31 cellular contexts compared by ENCODE assay signal in the genomic region with DNA sequence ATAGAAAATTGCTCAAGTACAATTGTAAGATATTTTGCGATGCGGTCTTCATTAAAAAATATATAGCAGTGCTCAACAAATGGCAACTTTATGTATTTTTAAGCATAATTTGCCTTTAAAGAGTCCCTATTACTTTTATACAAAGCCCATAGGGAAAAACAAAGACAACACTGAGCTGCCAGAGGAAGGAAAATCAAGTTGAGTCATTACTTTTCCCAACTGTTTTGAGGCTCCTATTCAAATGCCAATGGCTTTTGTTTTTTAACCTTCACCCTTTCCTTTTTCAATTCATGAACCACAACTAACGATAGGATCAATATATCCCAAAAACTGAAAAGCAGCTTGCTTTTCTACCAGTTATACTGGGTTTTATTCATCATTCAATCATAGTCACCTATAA.
"Had no signal": no experiment of that assay in that cellular context is flagged by ENCODE, and none has a peak within 500 bp of the region (broad histone marks: within the 10 kb centered on the region; RNA-seq: fewer than 3 reads in every experiment).

No MANE protein-coding gene starts in this region.

- H3K9me3 Mint-ChIP-seq: activated CD4-positive, alpha-beta memory T cell treated with anti-CD3 and anti-CD28 coated beads, Interleukin-2, amount 10 ng/mL, durations not matched to agents 7 days and 5 days; activated naive CD8-positive, alpha-beta T cell treated with anti-CD3 and anti-CD28 coated beads, Interleukin-2, amount 10 ng/mL, durations not matched to agents 7 days and 5 days; central memory CD8-positive, alpha-beta T cell had no signal

- H3K36me3 Mint-ChIP-seq: activated naive CD4-positive, alpha-beta T cell treated with anti-CD3 and anti-CD28 coated beads, Interleukin-2, amount 50 U/mL, for 24 hours; activated naive CD8-positive, alpha-beta T cell treated with anti-CD3 and anti-CD28 coated beads, Interleukin-2, amount 10 ng/mL, durations not matched to agents 7 days and 5 days had no signal

- H3K4me3 ChIP-seq: ascending aorta, cardiac muscle cell, Peyer's patch had no signal

- H3K36me3 ChIP-seq: ascending aorta, cardiac muscle cell, Peyer's patch had no signal

- H3K9me3 ChIP-seq: ascending aorta, Peyer's patch had no signal

- H3K4me1 Mint-ChIP-seq: activated CD4-positive, alpha-beta memory T cell treated with anti-CD3 and anti-CD28 coated beads, Interleukin-2, amount 10 ng/mL, durations not matched to agents 7 days and 5 days; activated naive CD4-positive, alpha-beta T cell treated with anti-CD3 and anti-CD28 coated beads, Interleukin-2, amount 50 U/mL, for 24 hours; activated naive CD8-positive, alpha-beta T cell treated with anti-CD3 and anti-CD28 coated beads, Interleukin-2, amount 10 ng/mL, durations not matched to agents 7 days and 5 days; activated T-helper 17 cell treated with anti-CD3 and anti-CD28 coated beads, Interleukin-2, amount 50 U/mL, for 72 hours; central memory CD8-positive, alpha-beta T cell had no signal

- H3K27me3 ChIP-seq: ascending aorta, cardiac muscle cell, Peyer's patch had no signal

- H3K4me1 ChIP-seq: ascending aorta, Peyer's patch had no signal

- H3K27ac Mint-ChIP-seq: activated CD4-positive, alpha-beta memory T cell treated with anti-CD3 and anti-CD28 coated beads, Interleukin-2, amount 10 ng/mL, durations not matched to agents 7 days and 5 days; activated naive CD4-positive, alpha-beta T cell treated with anti-CD3 and anti-CD28 coated beads, Interleukin-2, amount 50 U/mL, for 24 hours; activated naive CD8-positive, alpha-beta T cell treated with anti-CD3 and anti-CD28 coated beads, Interleukin-2, amount 10 ng/mL, durations not matched to agents 7 days and 5 days; activated T-cell treated with anti-CD3 and anti-CD28 coated beads, Interleukin-2, amount 50 U/mL, for 72 hours; activated T-helper 17 cell treated with anti-CD3 and anti-CD28 coated beads, Interleukin-2, amount 50 U/mL, for 72 hours had no signal

- H3K27me3 Mint-ChIP-seq: activated CD4-positive, alpha-beta memory T cell treated with anti-CD3 and anti-CD28 coated beads, Interleukin-2, amount 10 ng/mL, durations not matched to agents 7 days and 5 days; activated naive CD4-positive, alpha-beta T cell treated with anti-CD3 and anti-CD28 coated beads, Interleukin-2, amount 50 U/mL, for 24 hours; activated naive CD8-positive, alpha-beta T cell treated with anti-CD3 and anti-CD28 coated beads, Interleukin-2, amount 10 ng/mL, durations not matched to agents 7 days and 5 days had no signal

- DNase-seq: activated CD4-positive, alpha-beta memory T cell treated with anti-CD3 and anti-CD28 coated beads, Interleukin-2, amount 10 ng/mL, durations not matched to agents 7 days and 5 days; activated CD4-positive, alpha-beta T cell treated with anti-CD3 and anti-CD28 coated beads for 1 hour; activated CD4-positive, alpha-beta T cell treated with anti-CD3 and anti-CD28 coated beads for 48 hours; activated CD4-positive, CD25-positive, alpha-beta regulatory T cell; activated effector memory CD4-positive, alpha-beta T cell treated with anti-CD3 and anti-CD28 coated beads, Interleukin-2, amount 50 U/mL, for 16 hours; activated naive CD4-positive, alpha-beta T cell treated with Interleukin-2 at 50 U/mL for 16 hours; activated naive CD8-positive, alpha-beta T cell treated with anti-CD3 and anti-CD28 coated beads, Interleukin-2, amount 10 ng/mL, durations not matched to agents 7 days and 5 days; activated T-cell treated with anti-CD3 and anti-CD28 coated beads, Interleukin-2, amount 50 U/mL, for 1 hour; activated T-cell treated with anti-CD3 and anti-CD28 coated beads, Interleukin-2, amount 50 U/mL, for 72 hours; amygdala; MM.1S; MV-4-11; NCI-H1092; NCI-H1436 treated with DMSO at 0.1 percent for 48 hours; NCI-H1694 treated with DMSO at 0.1 percent for 48 hours; NCI-H2029; NCI-H345; NCI-H524 treated with DMSO at 0.1 percent for 48 hours; PC-3; Peyer's patch; RPMI8226; SW 1271; T-helper 1 cell; T-helper 2 cell; T-helper 9 cell had no signal

- H3K27ac ChIP-seq: ascending aorta, cardiac muscle cell, Peyer's patch, VCaP had no signal

- H3K4me3 Mint-ChIP-seq: activated CD4-positive, alpha-beta memory T cell treated with anti-CD3 and anti-CD28 coated beads, Interleukin-2, amount 10 ng/mL, durations not matched to agents 7 days and 5 days; activated naive CD4-positive, alpha-beta T cell treated with anti-CD3 and anti-CD28 coated beads, Interleukin-2, amount 50 U/mL, for 24 hours; activated naive CD8-positive, alpha-beta T cell treated with anti-CD3 and anti-CD28 coated beads, Interleukin-2, amount 10 ng/mL, durations not matched to agents 7 days and 5 days; activated T-cell treated with anti-CD3 and anti-CD28 coated beads, Interleukin-2, amount 50 U/mL, for 72 hours; activated T-helper 17 cell treated with anti-CD3 and anti-CD28 coated beads, Interleukin-2, amount 50 U/mL, for 72 hours; central memory CD8-positive, alpha-beta T cell had no signal
